In the genomic region with DNA sequence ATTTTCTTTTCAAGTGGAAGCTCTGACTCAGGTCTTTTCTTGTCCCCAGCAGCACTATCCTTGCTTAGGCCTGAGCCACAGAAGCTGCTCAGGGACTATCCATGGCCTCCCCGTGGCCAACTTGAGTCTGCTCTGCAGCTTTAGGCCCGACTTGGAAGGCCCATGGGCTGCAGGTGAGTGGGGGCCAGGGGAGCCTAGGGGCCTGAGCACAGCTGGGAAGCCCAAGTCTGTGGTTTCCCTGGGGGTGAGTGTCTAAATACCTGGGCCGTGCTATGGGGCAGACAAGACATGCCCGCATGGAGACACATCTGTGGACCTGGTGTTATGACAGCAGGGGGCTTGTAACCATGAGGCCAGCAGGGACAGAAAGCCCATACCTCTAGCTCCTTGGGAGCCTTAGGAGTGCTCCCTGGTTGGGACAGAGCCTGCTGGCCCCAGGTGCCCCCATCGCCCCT, we compare ENCODE assay signal across 1 cellular context.
TF ChIP-seq lines count a peak whose summit lies in the region.

A gene (plus strand): TSS at position 51 of the 455 bp plus-strand sequence. CDS start 5,839 bp downstream, outside the sequence.

TF ChIP-seq in IMR-90, 13 proteins besides CTCF, POLR2A, EP300 and RAD21 (continued from another document):
- TF ChIP-seq MAFK (IDR thresholded peaks at IDR 0.05; ENCODE audit: low read depth, low read length) = no peak
- TF ChIP-seq CEBPB (IDR thresholded peaks at IDR 0.05; ENCODE audit: low read depth, low read length) = no peak
- TF ChIP-seq RCOR1 (IDR thresholded peaks at IDR 0.05; ENCODE audit: insufficient replicate concordance, low read length) = no peak
- no peak for TF ChIP-seq MXI1 (IDR thresholded peaks at IDR 0.05; ENCODE audit: borderline replicate concordance, low read depth, low read length)
